ENCODE assay signal across 15 cellular contexts in genomic region chr18:76371301-76371700, GRCh38.
DNase-seq lines count a peak whose midpoint lies in the region; ATAC-seq and TF ChIP-seq lines count a peak whose summit lies in the region.
"Had no signal": no experiment of that assay in that cellular context is flagged by ENCODE, and none has a peak within 500 bp of the region (broad histone marks: within the 10 kb centered on the region; RNA-seq: fewer than 3 reads in every experiment).

No MANE protein-coding gene starts in this region.

- H3K4me2 ChIP-seq in neural progenitor cell: no peak overlapping the region
- H3K4me2 ChIP-seq: BLaER1, GM23338 had no signal

- no peak overlapping the region for H3K9ac ChIP-seq in neural progenitor cell
- H3K9ac ChIP-seq: BLaER1 had no signal

- H3K27ac ChIP-seq in right cardiac atrium (ENCODE audit: low read length): no peak overlapping the region
- H3K27ac ChIP-seq in neural progenitor cell: no peak overlapping the region
- H3K27ac ChIP-seq in sigmoid colon: no peak overlapping the region
- no peak overlapping the region for H3K27ac ChIP-seq in CD8-positive, alpha-beta memory T cell (ENCODE audit: low read depth, low read length)
- H3K27ac ChIP-seq in caudate nucleus (ENCODE audit: low read depth, low read length): no peak overlapping the region
- H3K27ac ChIP-seq: BLaER1 had no signal

- TF ChIP-seq POLR2A in sigmoid colon (IDR thresholded peaks at IDR 0.05): no peak

- TF ChIP-seq EP300 in sigmoid colon (IDR thresholded peaks at IDR 0.05): no peak

- 97% methylated on average over 23 of the region's 23 CpGs for WGBS in right cardiac atrium
- 96 to 98% methylated on average over 23 of the region's 23 CpGs for WGBS in sigmoid colon, 2 donors

- H3K9me3 ChIP-seq in right cardiac atrium (ENCODE audit: control insufficient read depth, low read length): no peaks in the 10 kb centered on the region
- no peaks in the 10 kb centered on the region for H3K9me3 ChIP-seq in neural progenitor cell (ENCODE audit: low read depth)
- no peaks in the 10 kb centered on the region for H3K9me3 ChIP-seq in sigmoid colon
- H3K9me3 ChIP-seq in CD8-positive, alpha-beta memory T cell (ENCODE audit: low read length): no peaks in the 10 kb centered on the region
- H3K9me3 ChIP-seq: BLaER1 had no signal

- DNase-seq in cardiac septum (ENCODE audit: low spot score): peak; percentile 43
- no peak for DNase-seq in right cardiac atrium
- no peak for DNase-seq in glutamatergic neuron
- DNase-seq in neural progenitor cell (ENCODE audit: low spot score): no peak
- peak; percentile 44 for DNase-seq in sigmoid colon
- DNase-seq in MCF 10A (ENCODE audit: unreplicated experiment): no peak
- no peak for DNase-seq in CD8-positive, alpha-beta memory T cell
- no peak for DNase-seq in caudate nucleus (lab: John Stamatoyannopoulos, UW)
- DNase-seq: 8988T, AML-193, Calu3, DMS 273 treated with DMSO at 0.1 percent for 48 hours, H7 had no signal

- H3K27ac Mint-ChIP-seq in glutamatergic neuron (ENCODE audit: unreplicated experiment) (peak overlapping the region; percentile 69), neural progenitor cell (peak overlapping the region; percentile 48), MCF 10A (ENCODE audit: low read depth, unreplicated experiment) (no peak overlapping the region)
- H3K27ac Mint-ChIP-seq in CD8-positive, alpha-beta memory T cell: peak overlapping the region in 1 of 8 donors; percentile 36
- H3K27ac Mint-ChIP-seq: GM23338 had no signal

- no peak for TF ChIP-seq CTCF in glutamatergic neuron (IDR thresholded peaks at IDR 0.05; ENCODE audit: partially characterized antibody, unreplicated experiment)
- TF ChIP-seq CTCF in neural progenitor cell (IDR thresholded peaks at IDR 0.05): no peak
- no peak for TF ChIP-seq CTCF in sigmoid colon (IDR thresholded peaks at IDR 0.05)
- TF ChIP-seq CTCF in MCF 10A (IDR thresholded peaks at IDR 0.05; ENCODE audit: unreplicated experiment): no peak

- no peaks in the 10 kb centered on the region for H3K4me1 ChIP-seq in right cardiac atrium (ENCODE audit: control insufficient read depth, insufficient read depth, low read length)
- H3K4me1 ChIP-seq in neural progenitor cell: peaks cover 13% of the 10 kb centered on the region
- peaks cover 0 to 8% (median 0%) of the 10 kb centered on the region in 4 donors for H3K4me1 ChIP-seq in sigmoid colon
- H3K4me1 ChIP-seq in CD8-positive, alpha-beta memory T cell (ENCODE audit: insufficient read depth, low read length): peaks cover 34% of the 10 kb centered on the region

- H3K27me3 Mint-ChIP-seq in glutamatergic neuron (ENCODE audit: unreplicated experiment) (peaks cover 7% of the 10 kb centered on the region), neural progenitor cell (ENCODE audit: insufficient read depth, low read depth) (peaks cover 2% of the 10 kb centered on the region), MCF 10A (ENCODE audit: insufficient read depth, unreplicated experiment) (no peaks in the 10 kb centered on the region)
- peaks cover 3 to 8% of the 10 kb centered on the region in 2 donors for H3K27me3 Mint-ChIP-seq in CD8-positive, alpha-beta memory T cell

- ATAC-seq in right cardiac atrium: no peak

- no peaks in the 10 kb centered on the region for H3K36me3 ChIP-seq in neural progenitor cell
- peaks cover 0 to 26% (median 5%) of the 10 kb centered on the region in 4 donors for H3K36me3 ChIP-seq in sigmoid colon
- H3K36me3 ChIP-seq in CD8-positive, alpha-beta memory T cell (ENCODE audit: insufficient read depth, low read length): peaks cover 4% of the 10 kb centered on the region

- peaks cover 84% of the 10 kb centered on the region for H4K20me1 ChIP-seq in neural progenitor cell (ENCODE audit: low read depth)

- POLR2A ChIA-PET in MCF 10A (lab: Yijun Ruan, JAX): no interaction called here
- POLR2A ChIA-PET in CD8-positive, alpha-beta memory T cell (lab: Charles Lee): no interaction called here

- peak overlapping the region; percentile 33 for H3K4me3 Mint-ChIP-seq in glutamatergic neuron (ENCODE audit: unreplicated experiment)
- H3K4me3 Mint-ChIP-seq in neural progenitor cell: no peak overlapping the region
- no peak overlapping the region for H3K4me3 Mint-ChIP-seq in MCF 10A (ENCODE audit: unreplicated experiment)
- H3K4me3 Mint-ChIP-seq in CD8-positive, alpha-beta memory T cell: no peak overlapping the region
- H3K4me3 Mint-ChIP-seq: GM23338 had no signal

- no TSS peak for BruUV-seq in MCF 10A (replicated peaks; lab: Mats Ljungman, UMichigan)

- intact Hi-C loops in cardiac septum (cut with DNase I) (no loop called here), right cardiac atrium (cut with DNase I) (no loop called here), sigmoid colon (cut with DNase I) (no loop called here), MCF 10A (cut with micrococcal nuclease) (no loop called here)

- H3K36me3 Mint-ChIP-seq in glutamatergic neuron (ENCODE audit: unreplicated experiment) (peaks cover 17% of the 10 kb centered on the region), neural progenitor cell (peaks cover 56% of the 10 kb centered on the region), MCF 10A (ENCODE audit: insufficient read depth, unreplicated experiment) (peaks cover 22% of the 10 kb centered on the region)
- no peaks in the 10 kb centered on the region for H3K36me3 Mint-ChIP-seq in CD8-positive, alpha-beta memory T cell

- H3K4me1 Mint-ChIP-seq in glutamatergic neuron (ENCODE audit: low read depth, unreplicated experiment) (peaks cover 37% of the 10 kb centered on the region), neural progenitor cell (peaks cover 24% of the 10 kb centered on the region), MCF 10A (ENCODE audit: insufficient read depth, unreplicated experiment) (peaks cover 26% of the 10 kb centered on the region)
- peaks cover 31 to 39% (median 33%) of the 10 kb centered on the region in 3 donors for H3K4me1 Mint-ChIP-seq in CD8-positive, alpha-beta memory T cell

- CTCF ChIA-PET in MCF 10A (lab: Yijun Ruan, JAX): interaction anchor here (1.3 kb wide), 1 partner anchor 28 kb away, joined by 3 read pairs; no protein-coding TSS in a partner anchor
- CTCF ChIA-PET in CD8-positive, alpha-beta memory T cell (lab: Charles Lee): no interaction called here

- H3K9me3 Mint-ChIP-seq in glutamatergic neuron (ENCODE audit: unreplicated experiment) (peaks cover 22% of the 10 kb centered on the region), neural progenitor cell (no peaks in the 10 kb centered on the region), MCF 10A (ENCODE audit: unreplicated experiment) (no peaks in the 10 kb centered on the region)
- no peaks in the 10 kb centered on the region for H3K9me3 Mint-ChIP-seq in CD8-positive, alpha-beta memory T cell
- H3K9me3 Mint-ChIP-seq: GM23338 had no signal

- H3K27me3 ChIP-seq in right cardiac atrium (ENCODE audit: control insufficient read depth, insufficient read depth) (no peaks in the 10 kb centered on the region), neural progenitor cell (no peaks in the 10 kb centered on the region), sigmoid colon (no peaks in the 10 kb centered on the region)
- no peaks in the 10 kb centered on the region for H3K27me3 ChIP-seq in CD8-positive, alpha-beta memory T cell (ENCODE audit: insufficient read depth, low read length, poor library complexity, severe bottlenecking)
- H3K27me3 ChIP-seq: BLaER1 had no signal

- peaks cover 60% of the 10 kb centered on the region for H3K79me2 ChIP-seq in neural progenitor cell (ENCODE audit: low read depth)

- H2AFZ ChIP-seq in neural progenitor cell (replicated peaks): no peak overlapping the region
- H2AFZ ChIP-seq: GM23338 had no signal

- H3F3A ChIP-seq in neural progenitor cell (ENCODE audit: low read depth): no peaks in the 10 kb centered on the region

- H3K4me3 ChIP-seq in right cardiac atrium (ENCODE audit: low read length) (no peak overlapping the region), neural progenitor cell (no peak overlapping the region), sigmoid colon (no peak overlapping the region)
- H3K4me3 ChIP-seq in CD8-positive, alpha-beta memory T cell (ENCODE audit: low read length): no peak overlapping the region
- H3K4me3 ChIP-seq: BLaER1, GM23338 had no signal

Comparison
In these comparisons a context has a peak if more than half of its experiments do, and no peak if none do; other contexts are left out.
1. DNase-seq: peak in cardiac septum (single experiment) and sigmoid colon (single experiment); none in right cardiac atrium (0 of 3), glutamatergic neuron (single experiment), neural progenitor cell (single experiment), MCF 10A (single experiment), CD8-positive, alpha-beta memory T cell (0 of 5) and caudate nucleus (0 of 61).